8 cellular contexts compared by ENCODE assay signal in genomic region chr10:22849077-22849810, GRCh38.
DNase-seq lines count a peak whose midpoint lies in the region; ATAC-seq and TF ChIP-seq lines count a peak whose summit lies in the region.

No MANE protein-coding gene starts in this region.

- peak overlapping the region; percentile 70 for H3K4me3 ChIP-seq in adipocyte (ENCODE audit: low read length)
- peak overlapping the region in 7 of 10 donors; percentile 6 to 34 (median 20) for H3K4me3 ChIP-seq in heart right ventricle

- H3K9me3 ChIP-seq in adipocyte (ENCODE audit: control insufficient read depth, low read length) (no peaks in the 10 kb centered on the region), heart right ventricle (no peaks in the 10 kb centered on the region)

- H3K36me3 ChIP-seq in adipocyte (ENCODE audit: control insufficient read depth, insufficient read depth, low read length, severe bottlenecking) (no peaks in the 10 kb centered on the region), heart right ventricle (no peaks in the 10 kb centered on the region)

- 28 to 34% methylated on average over 12 of the region's 12 CpGs for WGBS in heart right ventricle, 2 donors

- H3K27ac ChIP-seq in heart right ventricle, result peak overlapping the region; percentile 52 to 85 (median 75)

- TF ChIP-seq CTCF in heart right ventricle (IDR thresholded peaks at IDR 0.05), result no peak

- intact Hi-C loops in heart right ventricle (cut with DNase I), result loop anchor here in 2 of 10 donors (5.0 kb wide), 2 partner anchors 137 to 232 kb away; partner anchors contain the start of gene PIP4K2A (in 1 of the 2)

- in situ Hi-C loops in G401 (cut with HindIII; ENCODE audit: low sequenced_read_pairs), result no loop called here

- H3K9ac ChIP-seq in adipocyte (ENCODE audit: low read length), result peak overlapping the region; percentile 83

- peak; percentile 90 to 99 (median 97) for ATAC-seq in heart right ventricle

- H3K4me1 ChIP-seq in adipocyte (ENCODE audit: control insufficient read depth, insufficient read depth, low read length), result peaks cover 26% of the 10 kb centered on the region
- peaks cover 6 to 27% (median 20%) of the 10 kb centered on the region in 9 donors for H3K4me1 ChIP-seq in heart right ventricle

- H3K27me3 ChIP-seq in adipocyte (replicated peaks; ENCODE audit: control insufficient read depth, insufficient read depth, low read length) (no peaks in the 10 kb centered on the region), heart right ventricle (no peaks in the 10 kb centered on the region)

- peak; percentile 39 for DNase-seq in G401 (ENCODE audit: low spot score)
- DNase-seq in adipocyte (ENCODE audit: low read depth), result peak; percentile 54
- DNase-seq in heart right ventricle, result peak; percentile 65 to 84
- peak; percentile 41 for DNase-seq in pulmonary artery endothelial cell (ENCODE audit: low read depth, low spot score)
- DNase-seq in cortex of kidney (lab: John Stamatoyannopoulos, UW), result no peak
- no peak for DNase-seq in SHP77 treated with DMSO at 0.1 percent for 48 hours (lab: John Stamatoyannopoulos, UW)
- DNase-seq in retina, result no peak
- DNase-seq in NOMO-1 treated with DMSO at 0.1 percent for 48 hours (lab: John Stamatoyannopoulos, UW; ENCODE audit: unreplicated experiment), result no peak

Comparison
In these comparisons a context has a peak if more than half of its experiments do, and no peak if none do; other contexts are left out.
1. DNase-seq: peak in G401 (single experiment), adipocyte (single experiment), heart right ventricle (2 of 2) and pulmonary artery endothelial cell (single experiment); none in cortex of kidney (single experiment), SHP77 treated with DMSO at 0.1 percent for 48 hours (single experiment), retina (single experiment) and NOMO-1 treated with DMSO at 0.1 percent for 48 hours (single experiment).